In genomic region chrX:40092808-40093435, GRCh38 we compare ENCODE assay signal across 12 cellular contexts. TPM values are rescaled to one million over a fixed set of nuclear protein-coding genes. Genes with fewer than 3 reads are reported as not detected.
A peak's percentile ranks its signal among the peaks of the same experiment; 100 is the strongest.
DNase-seq lines count a peak whose midpoint lies in the region; ATAC-seq and TF ChIP-seq lines count a peak whose summit lies in the region.
"Had no signal": no experiment of that assay in that cellular context is flagged by ENCODE, and none has a peak within 500 bp of the region (broad histone marks: within the 10 kb centered on the region; RNA-seq: fewer than 3 reads in every experiment).

No MANE protein-coding gene starts in this region.

- H2AFZ ChIP-seq in neural cell (ENCODE audit: low read depth, low read length), result no peak overlapping the region

- H3K79me2 ChIP-seq in neural cell (replicated peaks; ENCODE audit: insufficient read depth, low read length), result peaks cover 57% of the 10 kb centered on the region

- no peak overlapping the region for H3K4me2 ChIP-seq in neural cell (ENCODE audit: low read length)

- no peak for TF ChIP-seq RAD21 in neural cell (conservative IDR thresholded peaks at IDR 0.05)

- no peaks in the 10 kb centered on the region for H3K9me3 ChIP-seq in neural cell (ENCODE audit: low read length)

- H3K9ac ChIP-seq in neural cell (ENCODE audit: low read length), result peak overlapping the region; percentile 80

- peak overlapping the region; percentile 82 for H3K27ac ChIP-seq in neural cell (ENCODE audit: low read length)
- H3K27ac ChIP-seq: cardiac muscle cell had no signal

- H3K27ac Mint-ChIP-seq in T-helper 2 cell treated with Interferon-gamma antibody and Interleukin-4, amounts not matched to agents 5 μg/mL and 100 μg/mL, for 36 hours, result peak overlapping the region; percentile 6
- H3K27ac Mint-ChIP-seq in IgD-negative memory B cell, result peak overlapping the region in 2 of 3 donors; percentile 78 to 99
- no peak overlapping the region for H3K27ac Mint-ChIP-seq in central memory CD8-positive, alpha-beta T cell (ENCODE audit: low read depth)

- no peaks in the 10 kb centered on the region for H4K20me1 ChIP-seq in neural cell (ENCODE audit: insufficient read depth)

- no peaks in the 10 kb centered on the region for H3K36me3 ChIP-seq in neural cell (ENCODE audit: insufficient read depth, low read length)
- H3K36me3 ChIP-seq: cardiac muscle cell had no signal

- H3K9me2 ChIP-seq in neural cell (ENCODE audit: insufficient read depth, low read length), result no peaks in the 10 kb centered on the region

- no peaks in the 10 kb centered on the region for H3K9me3 Mint-ChIP-seq in T-helper 2 cell treated with Interferon-gamma antibody and Interleukin-4, amounts not matched to agents 5 μg/mL and 100 μg/mL, for 36 hours
- peaks cover 0 to 1% (median 0%) of the 10 kb centered on the region in 3 donors for H3K9me3 Mint-ChIP-seq in IgD-negative memory B cell
- H3K9me3 Mint-ChIP-seq in central memory CD8-positive, alpha-beta T cell, result no peaks in the 10 kb centered on the region

- DNase-seq in T-helper 2 cell treated with Interferon-gamma antibody and Interleukin-4, amounts not matched to agents 5 μg/mL and 100 μg/mL, for 36 hours (ENCODE audit: low spot score), result no peak
- DNase-seq in T-helper 2 cell (no peak), amygdala (lab: John Stamatoyannopoulos, UW) (no peak), kidney tubule cell (ENCODE audit: low spot score) (no peak)
- DNase-seq in central memory CD8-positive, alpha-beta T cell (ENCODE audit: low spot score in 2 of 2), result no peak
- DNase-seq: DMS79, hypothalamus, NCI-H345 had no signal

- peaks cover 24% of the 10 kb centered on the region for H3K36me3 Mint-ChIP-seq in T-helper 2 cell treated with Interferon-gamma antibody and Interleukin-4, amounts not matched to agents 5 μg/mL and 100 μg/mL, for 36 hours (ENCODE audit: low read depth)
- peaks cover 3% of the 10 kb centered on the region for H3K36me3 Mint-ChIP-seq in IgD-negative memory B cell
- peaks cover 24% of the 10 kb centered on the region for H3K36me3 Mint-ChIP-seq in central memory CD8-positive, alpha-beta T cell (ENCODE audit: insufficient read depth)

- H3K4me3 ChIP-seq in neural cell (ENCODE audit: low read length), result peak overlapping the region; percentile 79

- TF ChIP-seq CTCF in neural cell (IDR thresholded peaks at IDR 0.05; ENCODE audit: poor library complexity, severe bottlenecking), result no peak

- H3K27me3 Mint-ChIP-seq in T-helper 2 cell treated with Interferon-gamma antibody and Interleukin-4, amounts not matched to agents 5 μg/mL and 100 μg/mL, for 36 hours (ENCODE audit: low read depth), result no peaks in the 10 kb centered on the region
- H3K27me3 Mint-ChIP-seq in IgD-negative memory B cell, result peaks cover 24% of the 10 kb centered on the region
- no peaks in the 10 kb centered on the region for H3K27me3 Mint-ChIP-seq in central memory CD8-positive, alpha-beta T cell

- peaks cover 43% of the 10 kb centered on the region for H3K4me1 Mint-ChIP-seq in T-helper 2 cell treated with Interferon-gamma antibody and Interleukin-4, amounts not matched to agents 5 μg/mL and 100 μg/mL, for 36 hours (ENCODE audit: low read depth)
- peaks cover 20 to 37% (median 33%) of the 10 kb centered on the region in 3 donors for H3K4me1 Mint-ChIP-seq in IgD-negative memory B cell
- H3K4me1 Mint-ChIP-seq in central memory CD8-positive, alpha-beta T cell, result peaks cover 51% of the 10 kb centered on the region

- ATAC-seq in central memory CD8-positive, alpha-beta T cell (replicated peaks; ENCODE audit: extremely low read depth, poor library complexity, severe bottlenecking), result no peak
- no peak for ATAC-seq in HG02571 (IDR thresholded peaks at IDR 0.05; ENCODE audit: unreplicated experiment)

- H3K4me3 Mint-ChIP-seq in T-helper 2 cell treated with Interferon-gamma antibody and Interleukin-4, amounts not matched to agents 5 μg/mL and 100 μg/mL, for 36 hours, result peak overlapping the region; percentile 95
- H3K4me3 Mint-ChIP-seq in IgD-negative memory B cell, result peak overlapping the region; percentile 45 to 98 (median 84)
- H3K4me3 Mint-ChIP-seq in central memory CD8-positive, alpha-beta T cell, result peak overlapping the region; percentile 55

- no peaks in the 10 kb centered on the region for H3F3A ChIP-seq in neural cell (ENCODE audit: insufficient read depth, low read length, poor library complexity, severe bottlenecking)

- TF ChIP-seq EP300 in neural cell (conservative IDR thresholded peaks at IDR 0.05; ENCODE audit: poor library complexity, severe bottlenecking), result no peak

- H3K27me3 ChIP-seq in neural cell (ENCODE audit: insufficient read depth, low read depth, low read length), result no peaks in the 10 kb centered on the region

TF ChIP-seq in neural cell, 6 proteins besides CTCF, POLR2A, EP300 and RAD21:
- no peak for TF ChIP-seq REST (IDR thresholded peaks at IDR 0.05; ENCODE audit: borderline replicate concordance)
- no peak for TF ChIP-seq TAF1 (IDR thresholded peaks at IDR 0.05; ENCODE audit: low read depth)
- no peak for TF ChIP-seq MXI1 (conservative IDR thresholded peaks at IDR 0.05; ENCODE audit: poor library complexity, severe bottlenecking)
- TF ChIP-seq POLR2AphosphoS5 (IDR thresholded peaks at IDR 0.05), result no peak
- TF ChIP-seq EZH2 (IDR thresholded peaks at IDR 0.05; ENCODE audit: borderline replicate concordance, insufficient read depth, low read length, poor library complexity, severe bottlenecking), result no peak
- no peak for TF ChIP-seq SMC3 (conservative IDR thresholded peaks at IDR 0.05; ENCODE audit: poor library complexity)

RNA-seq across cellular contexts. Expression of gene BCOR, which starts 4.8 kb away (rescaled TPM):
- polyA plus RNA-seq in IgD-negative memory B cell (10.2 TPM), neural cell (18.0 and 23.7 TPM in 2 replicates)
- 49.7 and 72.6 TPM in 2 replicates for polyA minus RNA-seq in neural cell
